ENCODE assay signal across 8 cellular contexts in genomic region chr4:7042697-7043464, GRCh38. TPM values are rescaled to one million over a fixed set of nuclear protein-coding genes. Genes with fewer than 3 reads are reported as not detected.
DNase-seq lines count a peak whose midpoint lies in the region; ATAC-seq and TF ChIP-seq lines count a peak whose summit lies in the region.

Gene TADA2B (plus strand): TSS chr4:7043372. CDS start chr4:7043580, 208 bp downstream.

- peak within 1 kb of the TSS; percentile 9 for H3K27ac ChIP-seq in trophoblast cell (ENCODE audit: low read depth, low read length)
- peak within 1 kb of the TSS; percentile 88 to 90 (median 89) for H3K27ac ChIP-seq in transverse colon

- peak; percentile 86 for ATAC-seq in HG02798 (IDR thresholded peaks at IDR 0.05; ENCODE audit: poor library complexity, unreplicated experiment)

- H4K12ac ChIP-seq in trophoblast cell (ENCODE audit: low read depth, low read length): peak within 1 kb of the TSS; percentile 89

- H2BK120ac ChIP-seq in trophoblast cell (ENCODE audit: insufficient read depth, low read length, poor library complexity): peak within 1 kb of the TSS; percentile 81

- peaks cover 9% of the 10 kb centered on the region for H3K79me1 ChIP-seq in trophoblast cell (ENCODE audit: low read length)

- H3K4me2 ChIP-seq in trophoblast cell (ENCODE audit: low read length): peak within 1 kb of the TSS; percentile 94

- TF ChIP-seq CTCF in GM12875 (IDR thresholded peaks at IDR 0.05; ENCODE audit: borderline replicate concordance, insufficient read depth, low read depth, low read length): peak; percentile 59
- TF ChIP-seq CTCF in transverse colon (IDR thresholded peaks at IDR 0.05): peak in 3 of 5 experiments; percentile 20 to 33 (median 26)

- peak; percentile 81 for DNase-seq in NCI-H1417 treated with DMSO at 0.1 percent for 48 hours (lab: John Stamatoyannopoulos, UW)
- DNase-seq in SW480 (ENCODE audit: low spot score): peak; percentile 93
- peak; percentile 99 for DNase-seq in adipocyte (ENCODE audit: low read depth)
- peak; percentile 98 for DNase-seq in cardiac septum (ENCODE audit: low spot score)
- DNase-seq in trophoblast cell: peak; percentile 99
- peak; percentile 98 for DNase-seq in transverse colon

- no CpG with 5 or more reads among the region's 106 CpGs for WGBS in trophoblast cell (ENCODE audit: extremely low coverage, insufficient coverage, insufficient read length)
- WGBS in transverse colon (ENCODE audit: low coverage in 1 of 2), 2 donors: 1% methylated on average over 87 of the region's 106 CpGs; no CpG with 5 or more reads in 1 of the 2 donors

- H3K9ac ChIP-seq in adipocyte (ENCODE audit: low read length) (peak within 1 kb of the TSS; percentile 97), trophoblast cell (ENCODE audit: low read length) (peak within 1 kb of the TSS; percentile 94)

- H3K36me3 ChIP-seq in adipocyte (ENCODE audit: control insufficient read depth, insufficient read depth, low read length, severe bottlenecking) (no peaks in the 10 kb centered on the region), trophoblast cell (ENCODE audit: control insufficient read depth in 1 of 2, insufficient read depth in 2 of 2, low read length in 2 of 2) (peaks cover 0 to 7% of the 10 kb centered on the region in 2 experiments), transverse colon (no peaks in the 10 kb centered on the region)

- H3K27me3 ChIP-seq in adipocyte (replicated peaks; ENCODE audit: control insufficient read depth, insufficient read depth, low read length): no peaks in the 10 kb centered on the region
- no peaks in the 10 kb centered on the region for H3K27me3 ChIP-seq in trophoblast cell (ENCODE audit: insufficient read depth, low read length)
- no peaks in the 10 kb centered on the region for H3K27me3 ChIP-seq in transverse colon

- peak within 1 kb of the TSS; percentile 95 for H3K4ac ChIP-seq in trophoblast cell (ENCODE audit: low read depth, low read length)

- peak within 1 kb of the TSS; percentile 99 for H3K14ac ChIP-seq in trophoblast cell (ENCODE audit: low read length)

- peaks cover 34% of the 10 kb centered on the region for H3K4me1 ChIP-seq in adipocyte (ENCODE audit: control insufficient read depth, insufficient read depth, low read length)
- peaks cover 18 to 22% of the 10 kb centered on the region in 2 experiments for H3K4me1 ChIP-seq in trophoblast cell (ENCODE audit: control insufficient read depth in 1 of 2, insufficient read depth in 2 of 2, low read length in 2 of 2)
- H3K4me1 ChIP-seq in transverse colon: peaks cover 20 to 43% (median 36%) of the 10 kb centered on the region in 4 donors

- H3K23ac ChIP-seq in trophoblast cell (ENCODE audit: low read length): no peak within 1 kb of the TSS

- H4K91ac ChIP-seq in trophoblast cell (ENCODE audit: low read depth, low read length): peak within 1 kb of the TSS; percentile 86

- H2AFZ ChIP-seq in trophoblast cell (ENCODE audit: insufficient read depth, low read length, poor library complexity): peak within 1 kb of the TSS; percentile 80

- intact Hi-C loops in cardiac septum (cut with DNase I) (loop anchor here (2.0 to 10.0 kb wide), 2 partner anchors 56 to 328 kb away; partner anchors contain the start of gene BLOC1S4), transverse colon (cut with DNase I; ENCODE audit: low total_unique reads) (no loop called here)

- in situ Hi-C loops in transverse colon (cut with MboI; ENCODE audit: low pct_ligation_motif_present in 1 of 4, low pct_unique_long_range_greater_than_20kb in 1 of 4, low sequenced_read_pairs in 3 of 4): no loop called here

- H2BK5ac ChIP-seq in trophoblast cell (ENCODE audit: low read depth, low read length, poor library complexity): peak within 1 kb of the TSS; percentile 81

- H3K4me3 ChIP-seq in GM12875 (ENCODE audit: low read depth, low read length) (peak within 1 kb of the TSS; percentile 99), adipocyte (ENCODE audit: low read length) (peak within 1 kb of the TSS; percentile 91), trophoblast cell (ENCODE audit: low read depth, low read length) (peak within 1 kb of the TSS; percentile 99), transverse colon (peak within 1 kb of the TSS; percentile 82 to 98 (median 90))

- no peak within 1 kb of the TSS for H2BK12ac ChIP-seq in trophoblast cell (ENCODE audit: low read length)

- no peaks in the 10 kb centered on the region for H3K9me3 ChIP-seq in adipocyte (ENCODE audit: control insufficient read depth, low read length)
- H3K9me3 ChIP-seq in trophoblast cell (ENCODE audit: insufficient read depth, low read depth, low read length): peaks cover 4% of the 10 kb centered on the region
- H3K9me3 ChIP-seq in transverse colon: no peaks in the 10 kb centered on the region

- peak within 1 kb of the TSS; percentile 88 for H3K18ac ChIP-seq in trophoblast cell (ENCODE audit: low read length)

- TF ChIP-seq EP300 in transverse colon (IDR thresholded peaks at IDR 0.05; ENCODE audit: low read depth): no peak

- no peak for TF ChIP-seq POLR2A in transverse colon (IDR thresholded peaks at IDR 0.05)

- H4K8ac ChIP-seq in trophoblast cell (ENCODE audit: low read depth, low read length): peak within 1 kb of the TSS; percentile 81

- H3K79me2 ChIP-seq in trophoblast cell (ENCODE audit: control insufficient read depth, insufficient read depth, low read length, poor library complexity): peaks cover 19% of the 10 kb centered on the region

- peak within 1 kb of the TSS; percentile 97 for H2AK5ac ChIP-seq in trophoblast cell (ENCODE audit: low read length)

RNA-seq across cellular contexts. Expression of gene TADA2B, which starts in this region (rescaled TPM):
- total RNA-seq in cardiac septum: 25.6 TPM
- 10.9 and 11.0 TPM in 2 replicates for polyA plus RNA-seq in trophoblast cell (2013)
- total RNA-seq in transverse colon: 10 to 100 TPM; 18.7 to 31.8 (median 27.4) TPM

Comparison
In these comparisons a context has a peak if more than half of its experiments do, and no peak if none do; other contexts are left out.
1. Peak in every context shown above with its lines: DNase-seq, ATAC-seq, H3K4me3 ChIP-seq and H3K27ac ChIP-seq.